In genomic region chr10:99571816-99572215, GRCh38 we compare ENCODE assay signal across 38 cellular contexts. TPM values are rescaled to one million over a fixed set of nuclear protein-coding genes. Genes with fewer than 3 reads are reported as not detected.
"Had no signal": no experiment of that assay in that cellular context is flagged by ENCODE, and none has a peak within 500 bp of the region (broad histone marks: within the 10 kb centered on the region; RNA-seq: fewer than 3 reads in every experiment).

No MANE protein-coding gene starts in this region.

- H3K9me3 ChIP-seq: adrenal gland, ascending aorta, body of pancreas, breast epithelium had no signal

- H3K27ac ChIP-seq: adrenal gland, ascending aorta, body of pancreas, brain microvascular endothelial cell, breast epithelium, cardiac muscle cell had no signal

- H3K27me3 ChIP-seq: ascending aorta, body of pancreas, brain microvascular endothelial cell, cardiac muscle cell had no signal

- ATAC-seq: activated naive CD4-positive, alpha-beta T cell treated with anti-CD3 and anti-CD28 coated beads, Interleukin-2, amount 50 U/mL, for 72 hours; activated naive CD8-positive, alpha-beta T cell treated with anti-CD3 and anti-CD28 coated beads, Interleukin-2, amount 50 U/mL, for 24 hours; activated T-cell treated with anti-CD3 and anti-CD28 coated beads, Interleukin-2, amount 50 U/mL, for 4 hours; activated T-cell treated with anti-CD3 and anti-CD28 coated beads, Interleukin-2, amount 50 U/mL, for 72 hours; activated T-helper 17 cell treated with anti-CD3 and anti-CD28 coated beads, Interleukin-2, amount 50 U/mL, for 72 hours; body of pancreas had no signal

- FAIRE-seq: astrocyte, bronchial epithelial cell had no signal

- H3K4me1 ChIP-seq: adrenal gland, ascending aorta, body of pancreas, breast epithelium had no signal

- DNase-seq: activated effector memory CD4-positive, alpha-beta T cell treated with anti-CD3 and anti-CD28 coated beads, Interleukin-2, amount 50 U/mL, for 16 hours; activated effector memory CD4-positive, alpha-beta T cell treated with Interleukin-2 at 50 U/mL for 16 hours; activated gamma-delta T cell; activated gamma-delta T cell treated with Interleukin-2 at 50 U/mL for 16 hours; activated naive CD4-positive, alpha-beta T cell; activated naive CD4-positive, alpha-beta T cell treated with anti-CD3 and anti-CD28 coated beads for 36 hours; activated naive CD4-positive, alpha-beta T cell treated with anti-CD3 and anti-CD28 coated beads, Interleukin-2, amount 10 ng/mL, durations not matched to agents 7 days and 5 days; activated naive CD4-positive, alpha-beta T cell treated with anti-CD3 and anti-CD28 coated beads, Interleukin-2, amount 50 U/mL, for 16 hours; activated naive CD4-positive, alpha-beta T cell treated with Interleukin-2 at 50 U/mL for 16 hours; activated naive CD8-positive, alpha-beta T cell treated with anti-CD3 and anti-CD28 coated beads for 36 hours; activated naive CD8-positive, alpha-beta T cell treated with anti-CD3 and anti-CD28 coated beads, Interleukin-2, amount 10 ng/mL, durations not matched to agents 7 days and 5 days; activated naive CD8-positive, alpha-beta T cell treated with anti-CD3 and anti-CD28 coated beads, Interleukin-2, amount 50 U/mL, for 24 hours; activated T-cell treated with anti-CD3 and anti-CD28 coated beads, Interleukin-2, amount 50 U/mL, for 24 hours; activated T-cell treated with anti-CD3 and anti-CD28 coated beads, Interleukin-2, amount 50 U/mL, for 4 hours; activated T-cell treated with anti-CD3 and anti-CD28 coated beads, Interleukin-2, amount 50 U/mL, for 48 hours; activated T-cell treated with anti-CD3 and anti-CD28 coated beads, Interleukin-2, amount 50 U/mL, for 72 hours; adrenal gland; amniotic stem cell; amygdala; anterior cingulate cortex; aorta; body of pancreas; brain microvascular endothelial cell; caudate nucleus; central memory CD4-positive, alpha-beta T cell; cerebellar nuclear complex had no signal

- H3K4me3 ChIP-seq: adrenal gland, ascending aorta, body of pancreas, breast epithelium, cardiac muscle cell had no signal

- H3K36me3 ChIP-seq: adrenal gland, ascending aorta, brain microvascular endothelial cell, breast epithelium, cardiac muscle cell had no signal

RNA-seq across cellular contexts. Expression of gene NKX2-3, which starts 39.1 kb away (rescaled TPM):
- total RNA-seq: activated naive CD4-positive, alpha-beta T cell treated with anti-CD3 and anti-CD28 coated beads for 36 hours; activated naive CD4-positive, alpha-beta T cell treated with anti-CD3 and anti-CD28 coated beads, Interleukin-2, amount 50 U/mL, for 72 hours; activated naive CD8-positive, alpha-beta T cell treated with anti-CD3 and anti-CD28 coated beads for 36 hours; activated naive CD8-positive, alpha-beta T cell treated with anti-CD3 and anti-CD28 coated beads, Interleukin-2, amount 10 ng/mL, durations not matched to agents 7 days and 5 days; activated T-cell treated with anti-CD3 and anti-CD28 coated beads, Interleukin-2, amount 50 U/mL, for 4 hours; activated T-cell treated with anti-CD3 and anti-CD28 coated beads, Interleukin-2, amount 50 U/mL, for 72 hours; activated T-helper 1 cell treated with anti-CD3 and anti-CD28 coated beads, Interleukin-12 subunit alpha, Interleukin-12 subunit beta, Interleukin-2, Interleukin-4 antibody, amounts not matched to agents 30 ng/mL and 10 ng/mL and 1 ng/mL, durations not matched to agents 14 hours and 24 hours and 36 hours; activated T-helper 17 cell treated with anti-CD3 and anti-CD28 coated beads, Interleukin-2, amount 50 U/mL, for 72 hours; activated T-helper 2 cell treated with anti-CD3 and anti-CD28 coated beads, Interferon-gamma antibody, Interleukin-2, Interleukin-4, amounts not matched to agents 10 μg/mL and 5 μg/mL and 100 μg/mL, durations not matched to agents 14 hours and 24 hours and 36 hours; adrenal gland; ascending aorta; astrocyte; bronchial epithelial cell; cardiac muscle cell; cardiac septum; cerebellum; chondrocyte had no signal
- polyA plus RNA-seq: cardiac muscle cell had no signal
